Comparison of ENCODE assay signal across 26 cellular contexts in genomic region chr15:69384626-69385025, GRCh38. TPM values are rescaled to one million over a fixed set of nuclear protein-coding genes. Genes with fewer than 3 reads are reported as not detected.
DNase-seq lines count a peak whose midpoint lies in the region; ATAC-seq, FAIRE-seq and TF ChIP-seq lines count a peak whose summit lies in the region.
"Had no signal": no experiment of that assay in that cellular context is flagged by ENCODE, and none has a peak within 500 bp of the region (broad histone marks: within the 10 kb centered on the region; RNA-seq: fewer than 3 reads in every experiment).

No MANE protein-coding gene starts in this region.

- H3K27ac ChIP-seq in RWPE2 (ENCODE audit: poor library complexity, severe bottlenecking), result no peak overlapping the region
- no peak overlapping the region for H3K27ac ChIP-seq in sigmoid colon
- H3K27ac ChIP-seq: BLaER1 had no signal

- no peaks in the 10 kb centered on the region for H3K9me3 ChIP-seq in RWPE2 (ENCODE audit: severe bottlenecking)
- H3K9me3 ChIP-seq in sigmoid colon, result no peaks in the 10 kb centered on the region
- H3K9me3 ChIP-seq: BE2C, BLaER1 had no signal

- peak; percentile 70 for FAIRE-seq in HTR-8/SVneo (lab: Jason Lieb, UNC)
- FAIRE-seq: A204.1, GM12878, GM12892, GM18507 had no signal

- H3K4me1 ChIP-seq in RWPE2 (ENCODE audit: insufficient read depth, poor library complexity, severe bottlenecking), result peaks cover 8% of the 10 kb centered on the region
- H3K4me1 ChIP-seq in sigmoid colon, result no peaks in the 10 kb centered on the region
- H3K4me1 ChIP-seq: BE2C, BLaER1 had no signal

- WGBS in sigmoid colon, 2 donors, result 93 to 95% methylated on average over 6 of the region's 6 CpGs

- H3K4me3 ChIP-seq in RWPE2 (ENCODE audit: severe bottlenecking) (no peak overlapping the region), sigmoid colon (no peak overlapping the region)
- H3K4me3 ChIP-seq: BLaER1, GM12878 had no signal

- TF ChIP-seq CTCF in RWPE2 (IDR thresholded peaks at IDR 0.05; ENCODE audit: poor library complexity, severe bottlenecking) (no peak), sigmoid colon (IDR thresholded peaks at IDR 0.05) (no peak)

- TF ChIP-seq EP300 in sigmoid colon (IDR thresholded peaks at IDR 0.05), result no peak

- DNase-seq in HTR-8/SVneo (ENCODE audit: insufficient read length, low spot score) (no peak), RWPE2 (ENCODE audit: low spot score) (peak; percentile 56), left lobe of liver (ENCODE audit: low spot score) (peak; percentile 7), sigmoid colon (peak; percentile 39), NCI-H345 treated with DMSO at 0.1 percent for 48 hours (lab: John Stamatoyannopoulos, UW; ENCODE audit: unreplicated experiment) (no peak), Right ventricle myocardium superior (no peak)
- DNase-seq: 8988T; ACHN; BE2C; C1 segment of cervical spinal cord; CD4-positive, alpha-beta memory T cell; CD4-positive, CD25-positive, alpha-beta regulatory T cell; CD8-positive, alpha-beta memory T cell; COR-L47; DMS 273 treated with DMSO at 0.1 percent for 48 hours; DMS153; DMS79; DND-41; EL; GDM1 had no signal

- H3K27me3 ChIP-seq in RWPE2 (ENCODE audit: insufficient read depth, poor library complexity, severe bottlenecking) (no peaks in the 10 kb centered on the region), sigmoid colon (no peaks in the 10 kb centered on the region)
- H3K27me3 ChIP-seq: BE2C, BLaER1 had no signal

- H3K36me3 ChIP-seq in RWPE2 (ENCODE audit: low read depth) (no peaks in the 10 kb centered on the region), sigmoid colon (no peaks in the 10 kb centered on the region)
- H3K36me3 ChIP-seq: BE2C, BLaER1 had no signal

- TF ChIP-seq POLR2A in sigmoid colon (IDR thresholded peaks at IDR 0.05), result no peak

- intact Hi-C loops in sigmoid colon (cut with DNase I) (no loop called here), Right ventricle myocardium superior (cut with DNase I) (no loop called here)

- no peak for ATAC-seq in RWPE2 (ENCODE audit: low read depth)
- ATAC-seq in left lobe of liver, result no peak
- no peak for ATAC-seq in Right ventricle myocardium superior (ENCODE audit: poor library complexity)
- no peak for ATAC-seq in GM21515 (IDR thresholded peaks at IDR 0.05; ENCODE audit: unreplicated experiment)
- ATAC-seq: GM12878 had no signal

RNA-seq across cellular contexts. Expression of gene KIF23, which starts 29.5 kb away (rescaled TPM):
- total RNA-seq in left lobe of liver, result 0.86 TPM
- 1 to 10 TPM in 3 of 4 donors, under 1 TPM in 1; 0.16 to 3.9 (median 2.3) TPM for total RNA-seq in sigmoid colon
- polyA plus RNA-seq in sigmoid colon, result 10 to 100 TPM in 1 of 3 donors, 1 to 10 TPM in 2; 1.8 to 10.8 (median 2.1) TPM
- total RNA-seq in Right ventricle myocardium superior, result 0.70 TPM
- polyA plus RNA-seq: CD4-positive, alpha-beta memory T cell had no signal

Comparison
In these comparisons a context has a peak if more than half of its experiments do, and no peak if none do; other contexts are left out.
1. DNase-seq: peak in RWPE2 (single experiment), left lobe of liver (single experiment) and sigmoid colon (single experiment); none in HTR-8/SVneo (single experiment), NCI-H345 treated with DMSO at 0.1 percent for 48 hours (single experiment) and Right ventricle myocardium superior (single experiment).